Comparison of ENCODE assay signal across 21 cellular contexts in genomic region chr15:70669966-70670658, GRCh38.
DNase-seq lines count a peak whose midpoint lies in the region; ATAC-seq and TF ChIP-seq lines count a peak whose summit lies in the region.
"Had no signal": no experiment of that assay in that cellular context is flagged by ENCODE, and none has a peak within 500 bp of the region (broad histone marks: within the 10 kb centered on the region; RNA-seq: fewer than 3 reads in every experiment).

No MANE protein-coding gene starts in this region.

- H3K9me2 ChIP-seq in hepatocyte (replicated peaks; ENCODE audit: insufficient read depth), result no peaks in the 10 kb centered on the region

- H4K20me1 ChIP-seq in hepatocyte (ENCODE audit: insufficient read depth, poor library complexity, severe bottlenecking), result no peaks in the 10 kb centered on the region
- H4K20me1 ChIP-seq: BLaER1 treated with 17β-estradiol and CSF1 and Interleukin-3, amounts not matched to agents 10 nM and 100 nM had no signal

- H3K9me3 ChIP-seq in hepatocyte (ENCODE audit: low read depth), result no peaks in the 10 kb centered on the region
- H3K9me3 ChIP-seq: BLaER1 treated with 17β-estradiol and CSF1 and Interleukin-3, amounts not matched to agents 10 nM and 100 nM; spleen had no signal

- POLR2A ChIA-PET in WTC11 (lab: Charles Lee), result interaction anchor here (0.5 kb wide), 1 partner anchor 47 kb away, joined by 3 read pairs; no protein-coding TSS in a partner anchor

- peak; percentile 1 for DNase-seq in NCI-H146 (lab: John Stamatoyannopoulos, UW)
- DNase-seq in NCI-H146 treated with DMSO at 0.1 percent for 48 hours (lab: John Stamatoyannopoulos, UW; ENCODE audit: unreplicated experiment), result no peak
- no peak for DNase-seq in WTC11 (ENCODE audit: low spot score)
- DNase-seq in hepatocyte (ENCODE audit: low spot score), result peak; percentile 25
- no peak for DNase-seq in progenitor cell of endocrine pancreas (ENCODE audit: low spot score, unreplicated experiment)
- no peak for DNase-seq in dedifferentiated amniotic fluid mesenchymal stem cell (ENCODE audit: extremely low spot score)
- DNase-seq: activated B cell treated with CpG ODN at 0.5 μM for 24 hours; activated CD8-positive, alpha-beta memory T cell treated with anti-CD3 and anti-CD28 coated beads for 24 hours; caudate nucleus; effector CD8-positive, alpha-beta T cell; hypothalamus; naive B cell; NCI-H1417 treated with DMSO at 0.1 percent for 48 hours; NCI-H446 treated with DMSO at 0.1 percent for 48 hours; spleen; T-helper 17 cell had no signal

- no peaks in the 10 kb centered on the region for H3K36me3 ChIP-seq in hepatocyte (replicated peaks; ENCODE audit: insufficient read depth, low read depth)
- H3K36me3 ChIP-seq: BLaER1 treated with 17β-estradiol and CSF1 and Interleukin-3, amounts not matched to agents 10 nM and 100 nM had no signal

- ATAC-seq in WTC11 (peak; percentile 36; the same call in 1 of the 2 replicates), HG03432 (IDR thresholded peaks at IDR 0.05; ENCODE audit: unreplicated experiment) (no peak)
- no peak for ATAC-seq in stimulated activated memory B cell treated with anti-CD40 and anti-IgM and Interleukin-4, amounts not matched to agents 10 μg/mL and 1 μg/mL and 100 μg/mL, for 72 hours
- ATAC-seq: T-helper 17 cell had no signal

- 60% methylated on average over 8 of the region's 8 CpGs for WGBS in hepatocyte (ENCODE audit: low lambda C conversion rate, missing lambda C conversion rate)

- H3K27me3 ChIP-seq in hepatocyte, result no peaks in the 10 kb centered on the region
- H3K27me3 ChIP-seq: BLaER1 treated with 17β-estradiol and CSF1 and Interleukin-3, amounts not matched to agents 10 nM and 100 nM; spleen had no signal

- H3K4me3 Mint-ChIP-seq in WTC11 (no peak overlapping the region), progenitor cell of endocrine pancreas (ENCODE audit: low read depth) (no peak overlapping the region)
- no peak overlapping the region for H3K4me3 Mint-ChIP-seq in stimulated activated memory B cell treated with anti-CD40 and anti-IgM and Interleukin-4, amounts not matched to agents 10 μg/mL and 1 μg/mL and 100 μg/mL, for 72 hours
- H3K4me3 Mint-ChIP-seq: activated B cell treated with CpG ODN at 0.5 μM for 24 hours, naive B cell, T-helper 17 cell, type B pancreatic cell had no signal

- H3K27me3 Mint-ChIP-seq in WTC11 (ENCODE audit: low read depth), result no peaks in the 10 kb centered on the region
- no peaks in the 10 kb centered on the region for H3K27me3 Mint-ChIP-seq in progenitor cell of endocrine pancreas
- H3K27me3 Mint-ChIP-seq in stimulated activated memory B cell treated with anti-CD40 and anti-IgM and Interleukin-4, amounts not matched to agents 10 μg/mL and 1 μg/mL and 100 μg/mL, for 72 hours, result peaks cover 9% of the 10 kb centered on the region
- H3K27me3 Mint-ChIP-seq: naive B cell, type B pancreatic cell had no signal

- no peak overlapping the region for H3K4me3 ChIP-seq in hepatocyte
- H3K4me3 ChIP-seq: BLaER1 treated with 17β-estradiol and CSF1 and Interleukin-3, amounts not matched to agents 10 nM and 100 nM; spleen had no signal

- no peak for TF ChIP-seq CTCF in WTC11 (IDR thresholded peaks at IDR 0.05)
- TF ChIP-seq CTCF in hepatocyte (IDR thresholded peaks at IDR 0.05; ENCODE audit: poor library complexity), result no peak
- no peak for TF ChIP-seq CTCF in progenitor cell of endocrine pancreas (IDR thresholded peaks at IDR 0.05; ENCODE audit: unreplicated experiment)

- peaks cover 14% of the 10 kb centered on the region for H3K4me1 ChIP-seq in hepatocyte (ENCODE audit: insufficient read depth)

- no peaks in the 10 kb centered on the region for H3K9me3 Mint-ChIP-seq in WTC11
- H3K9me3 Mint-ChIP-seq in progenitor cell of endocrine pancreas (ENCODE audit: low read depth), result no peaks in the 10 kb centered on the region
- H3K9me3 Mint-ChIP-seq in stimulated activated memory B cell treated with anti-CD40 and anti-IgM and Interleukin-4, amounts not matched to agents 10 μg/mL and 1 μg/mL and 100 μg/mL, for 72 hours, result no peaks in the 10 kb centered on the region
- H3K9me3 Mint-ChIP-seq: activated B cell treated with CpG ODN at 0.5 μM for 24 hours, naive B cell, type B pancreatic cell had no signal

- H3K4me2 ChIP-seq in hepatocyte, result peak overlapping the region; percentile 5

- H3K4me1 Mint-ChIP-seq in WTC11 (peaks cover 7% of the 10 kb centered on the region), progenitor cell of endocrine pancreas (ENCODE audit: low read depth) (no peaks in the 10 kb centered on the region)
- peaks cover 8% of the 10 kb centered on the region for H3K4me1 Mint-ChIP-seq in stimulated activated memory B cell treated with anti-CD40 and anti-IgM and Interleukin-4, amounts not matched to agents 10 μg/mL and 1 μg/mL and 100 μg/mL, for 72 hours

- H3K79me2 ChIP-seq in hepatocyte, result peaks cover under 1% of the 10 kb centered on the region

- H3K27ac ChIP-seq in hepatocyte, result no peak overlapping the region
- H3K27ac ChIP-seq: 22Rv1; BLaER1 treated with 17β-estradiol and CSF1 and Interleukin-3, amounts not matched to agents 10 nM and 100 nM; spleen had no signal

- CTCF ChIA-PET in WTC11 (lab: Charles Lee), result interaction anchor here (0.7 to 1.0 kb wide), 4 partner anchors 10 to 142 kb away, joined by 3 to 4 read pairs (median 3); no protein-coding TSS in a partner anchor

- no peaks in the 10 kb centered on the region for H3K36me3 Mint-ChIP-seq in WTC11
- peaks cover 6% of the 10 kb centered on the region for H3K36me3 Mint-ChIP-seq in progenitor cell of endocrine pancreas (ENCODE audit: insufficient read depth)
- H3K36me3 Mint-ChIP-seq in stimulated activated memory B cell treated with anti-CD40 and anti-IgM and Interleukin-4, amounts not matched to agents 10 μg/mL and 1 μg/mL and 100 μg/mL, for 72 hours, result no peaks in the 10 kb centered on the region
- H3K36me3 Mint-ChIP-seq: naive B cell had no signal

- H2AFZ ChIP-seq in hepatocyte, result no peak overlapping the region

- H3K27ac Mint-ChIP-seq in WTC11, result no peak overlapping the region
- peak overlapping the region; percentile 56 for H3K27ac Mint-ChIP-seq in progenitor cell of endocrine pancreas
- no peak overlapping the region for H3K27ac Mint-ChIP-seq in stimulated activated memory B cell treated with anti-CD40 and anti-IgM and Interleukin-4, amounts not matched to agents 10 μg/mL and 1 μg/mL and 100 μg/mL, for 72 hours
- H3K27ac Mint-ChIP-seq: activated B cell treated with CpG ODN at 0.5 μM for 24 hours, naive B cell, T-helper 17 cell, type B pancreatic cell had no signal

TF ChIP-seq in WTC11, 78 proteins besides CTCF, POLR2A, EP300 and RAD21:
- TF ChIP-seq MLX (CRISPR knock-in tag; IDR thresholded peaks at IDR 0.05) (no peak), SP1 (CRISPR knock-in tag; conservative IDR thresholded peaks at IDR 0.05) (no peak), FOXP1 (CRISPR knock-in tag; IDR thresholded peaks at IDR 0.05; ENCODE audit: borderline replicate concordance) (no peak), KAT7 (CRISPR knock-in tag; IDR thresholded peaks at IDR 0.05; ENCODE audit: borderline replicate concordance) (no peak), NR3C1 (CRISPR knock-in tag; conservative IDR thresholded peaks at IDR 0.05; ENCODE audit: low read depth) (no peak), ZNF317 (CRISPR knock-in tag; IDR thresholded peaks at IDR 0.05; ENCODE audit: borderline replicate concordance, low read depth) (no peak), ZBTB43 (CRISPR knock-in tag; IDR thresholded peaks at IDR 0.05) (no peak), SMAD3 (CRISPR knock-in tag; IDR thresholded peaks at IDR 0.05; ENCODE audit: borderline replicate concordance) (no peak), NR2C2 (CRISPR knock-in tag; IDR thresholded peaks at IDR 0.05) (no peak), JAZF1 (CRISPR knock-in tag; IDR thresholded peaks at IDR 0.05) (no peak), CREM (CRISPR knock-in tag; IDR thresholded peaks at IDR 0.05) (no peak), ZNF138 (CRISPR knock-in tag; conservative IDR thresholded peaks at IDR 0.05) (no peak), SMAD4 (CRISPR knock-in tag; IDR thresholded peaks at IDR 0.05) (no peak), ELF4 (CRISPR knock-in tag; IDR thresholded peaks at IDR 0.05; ENCODE audit: low read depth) (no peak), SOX15 (CRISPR knock-in tag; IDR thresholded peaks at IDR 0.05) (no peak), TP53 (CRISPR knock-in tag; IDR thresholded peaks at IDR 0.05) (no peak), MXD4 (CRISPR knock-in tag; IDR thresholded peaks at IDR 0.05; ENCODE audit: borderline replicate concordance) (no peak), ESRRA (CRISPR knock-in tag; IDR thresholded peaks at IDR 0.05; ENCODE audit: borderline replicate concordance) (no peak), GTF2I (CRISPR knock-in tag; conservative IDR thresholded peaks at IDR 0.05) (no peak), USF2 (CRISPR knock-in tag; IDR thresholded peaks at IDR 0.05) (no peak)

Comparison
In these comparisons a context has a peak if more than half of its experiments do, and no peak if none do; other contexts are left out.
1. DNase-seq: peak in NCI-H146 (single experiment) and hepatocyte (single experiment); none in NCI-H146 treated with DMSO at 0.1 percent for 48 hours (single experiment), WTC11 (single experiment), progenitor cell of endocrine pancreas (single experiment) and dedifferentiated amniotic fluid mesenchymal stem cell (single experiment).